Comparison of ENCODE assay signal across 19 cellular contexts in genomic region chr4:138627096-138627495, GRCh38.
A peak's percentile ranks its signal among the peaks of the same experiment; 100 is the strongest.
DNase-seq lines count a peak whose midpoint lies in the region; ATAC-seq and TF ChIP-seq lines count a peak whose summit lies in the region.
"Had no signal": no experiment of that assay in that cellular context is flagged by ENCODE, and none has a peak within 500 bp of the region (broad histone marks: within the 10 kb centered on the region; RNA-seq: fewer than 3 reads in every experiment).

No MANE protein-coding gene starts in this region.

- H2BK5ac ChIP-seq in IMR-90 (ENCODE audit: low read depth, low read length, poor library complexity, severe bottlenecking) = no peak overlapping the region

- BruUV-seq in IMR-90 (replicated peaks; lab: Mats Ljungman, UMichigan) = no TSS peak
- BruUV-seq in mammary epithelial cell (replicated peaks; lab: Mats Ljungman, UMichigan) = no TSS peak

- H2BK15ac ChIP-seq in IMR-90 (ENCODE audit: low read depth, low read length) = no peak overlapping the region

- intact Hi-C loops in IMR-90 (cut with micrococcal nuclease) = no loop called here
- intact Hi-C loops in mammary epithelial cell (cut with micrococcal nuclease) = no loop called here
- intact Hi-C loops in lower leg skin (cut with DNase I; ENCODE audit: low total_unique reads) = no loop called here

- no peak for TF ChIP-seq POLR2A in IMR-90 (IDR thresholded peaks at IDR 0.05; ENCODE audit: low read depth, low read length)
- TF ChIP-seq POLR2A in lower leg skin (IDR thresholded peaks at IDR 0.05) = no peak

- no peak for TF ChIP-seq RAD21 in IMR-90 (IDR thresholded peaks at IDR 0.05; ENCODE audit: low read length)

- CTCF ChIA-PET in IMR-90 (lab: Yijun Ruan, JAX) (no interaction called here), mammary epithelial cell (lab: Charles Lee; ENCODE audit: low non-redundant PET) (no interaction called here)

- H3K9me3 ChIP-seq in IMR-90 (ENCODE audit: control insufficient read depth, insufficient read depth, low read length) (no peaks in the 10 kb centered on the region), mammary epithelial cell (replicated peaks; ENCODE audit: insufficient read depth, low read length) (no peaks in the 10 kb centered on the region)
- H3K9me3 ChIP-seq: SJSA1 had no signal

- no peak overlapping the region for H2AK9ac ChIP-seq in IMR-90 (replicated peaks; ENCODE audit: low read depth, low read length, poor library complexity)

- POLR2A ChIA-PET in IMR-90 (lab: Charles Lee; ENCODE audit: unreplicated experiment) = no interaction called here

- no peak overlapping the region for H2AK5ac ChIP-seq in IMR-90 (ENCODE audit: low read depth, low read length)

- no peak overlapping the region for H3K14ac ChIP-seq in IMR-90 (replicated peaks; ENCODE audit: low read depth, low read length)

- H4K91ac ChIP-seq in IMR-90 (ENCODE audit: insufficient read depth, low read depth, low read length) = no peak overlapping the region

- H4K20me1 ChIP-seq in IMR-90 (ENCODE audit: insufficient read depth, low read length) (no peaks in the 10 kb centered on the region), mammary epithelial cell (ENCODE audit: insufficient read depth, low read length) (no peaks in the 10 kb centered on the region)
- H4K20me1 ChIP-seq: BLaER1 had no signal

- dilution Hi-C loops in IMR-90 (cut with HindIII; ENCODE audit: low sequenced_read_pairs, unreplicated experiment) = no loop called here
- dilution Hi-C loops in mammary epithelial cell (cut with HindIII; ENCODE audit: low sequenced_read_pairs) = no loop called here

- no peaks in the 10 kb centered on the region for H3K9me1 ChIP-seq in IMR-90 (ENCODE audit: insufficient read depth, low read length)

- H3K18ac ChIP-seq in IMR-90 (ENCODE audit: low read depth, low read length) = no peak overlapping the region

- H3K27ac ChIP-seq in IMR-90 (ENCODE audit: insufficient read depth, low read length) = no peak overlapping the region
- no peak overlapping the region for H3K27ac ChIP-seq in mammary epithelial cell (ENCODE audit: insufficient read depth, low read depth, low read length)
- H3K27ac ChIP-seq in foreskin keratinocyte = no peak overlapping the region
- H3K27ac ChIP-seq: BLaER1, HL-60, RWPE1, SJSA1 had no signal

- H3K79me1 ChIP-seq in IMR-90 (ENCODE audit: low read depth in 1 of 2, low read length in 2 of 2) = no peaks in the 10 kb centered on the region

- no peak for ATAC-seq in IMR-90 (ENCODE audit: low read depth)
- ATAC-seq in foreskin keratinocyte = peak; percentile 47
- ATAC-seq: CD8-positive, alpha-beta T cell had no signal

- H3K4ac ChIP-seq in IMR-90 (ENCODE audit: low read depth, low read length) = no peak overlapping the region

- no peak overlapping the region for H4K8ac ChIP-seq in IMR-90 (ENCODE audit: low read depth in 2 of 2, low read length in 2 of 2)

- H3K9ac ChIP-seq in IMR-90 (ENCODE audit: low read depth, low read length) = no peak overlapping the region
- no peak overlapping the region for H3K9ac ChIP-seq in mammary epithelial cell (ENCODE audit: insufficient read depth, low read length)
- H3K9ac ChIP-seq: BLaER1 had no signal

- TF ChIP-seq CTCF in IMR-90 (conservative IDR thresholded peaks at IDR 0.05; ENCODE audit: low read depth, low read length) (no peak), mammary epithelial cell (conservative IDR thresholded peaks at IDR 0.05 in 1 of 2, IDR thresholded peaks at IDR 0.05 in 1 of 2; ENCODE audit: extremely low read depth in 1 of 2, insufficient read depth in 1 of 2, low read depth in 1 of 2, low read length in 2 of 2) (no peak), foreskin keratinocyte (conservative IDR thresholded peaks at IDR 0.05) (no peak), lower leg skin (IDR thresholded peaks at IDR 0.05) (no peak)

- H2AFZ ChIP-seq in IMR-90 (replicated peaks; ENCODE audit: low read length, poor library complexity) (no peak overlapping the region), mammary epithelial cell (ENCODE audit: low read depth, low read length) (no peak overlapping the region)

- in situ Hi-C loops in IMR-90 (cut with MboI; ENCODE audit: low sequenced_read_pairs) (no loop called here), mammary epithelial cell (cut with MboI; ENCODE audit: low sequenced_read_pairs in 2 of 2) (no loop called here)

- no peak overlapping the region for H3K4me2 ChIP-seq in IMR-90 (ENCODE audit: low read depth, low read length)
- no peak overlapping the region for H3K4me2 ChIP-seq in mammary epithelial cell (ENCODE audit: insufficient read depth, low read depth, low read length)
- H3K4me2 ChIP-seq: BLaER1 had no signal

- no peaks in the 10 kb centered on the region for H3K4me1 ChIP-seq in IMR-90 (ENCODE audit: control insufficient read depth, insufficient read depth, low read length)
- H3K4me1 ChIP-seq in mammary epithelial cell (ENCODE audit: insufficient read depth, low read length) = no peaks in the 10 kb centered on the region
- H3K4me1 ChIP-seq in foreskin keratinocyte = no peaks in the 10 kb centered on the region
- H3K4me1 ChIP-seq: BLaER1, SJSA1 had no signal

- 100% methylated on average over 1 of the region's 5 CpGs; no CpG with 5 or more reads in 1 of the 2 experiments for WGBS in IMR-90 (ENCODE audit: extremely low coverage in 2 of 2, insufficient read length in 1 of 2), 2 experiments
- WGBS in mammary epithelial cell (ENCODE audit: low coverage, missing lambda C conversion rate) = 64% methylated on average over 5 of the region's 5 CpGs
- WGBS in lower leg skin, 2 donors = 69% methylated on average over 5 of the region's 5 CpGs

- DNase-seq in EL = peak; percentile 41
- peak; percentile 20 for DNase-seq in IMR-90
- DNase-seq in mammary epithelial cell = peak; percentile 16
- no peak for DNase-seq in foreskin keratinocyte
- DNase-seq in COR-L47 (lab: John Stamatoyannopoulos, UW) = no peak
- no peak for DNase-seq in NCI-H146 (lab: John Stamatoyannopoulos, UW)
- no peak for DNase-seq in lower leg skin (ENCODE audit: low spot score in 2 of 2)
- no peak for DNase-seq in NCI-H2029 treated with DMSO at 0.1 percent for 48 hours (lab: John Stamatoyannopoulos, UW)
- DNase-seq: CD8-positive, alpha-beta T cell; H7; KBM-7; NCI-H1092; NCI-H1694; NCI-H69; OCI-M1 had no signal

- H3K4me3 ChIP-seq in IMR-90 (ENCODE audit: insufficient read depth, low read depth, low read length) (no peak overlapping the region), mammary epithelial cell (replicated peaks in 1 of 3; ENCODE audit: insufficient read depth in 1 of 3, low read depth in 2 of 3, low read length in 3 of 3) (no peak overlapping the region), lower leg skin (ENCODE audit: low read depth, poor library complexity, severe bottlenecking) (no peak overlapping the region)
- H3K4me3 ChIP-seq: BLaER1, SJSA1 had no signal

- no peaks in the 10 kb centered on the region; the same call in 1 of the 2 replicates for H3K27me3 ChIP-seq in IMR-90 (ENCODE audit: control insufficient read depth, insufficient read depth, low read length)
- no peaks in the 10 kb centered on the region for H3K27me3 ChIP-seq in mammary epithelial cell (ENCODE audit: insufficient read depth, low read length)
- no peaks in the 10 kb centered on the region for H3K27me3 ChIP-seq in foreskin keratinocyte
- H3K27me3 ChIP-seq: BLaER1, SJSA1 had no signal

- no peak overlapping the region for H2BK20ac ChIP-seq in IMR-90 (ENCODE audit: low read depth, low read length)

- no peak overlapping the region for H2BK120ac ChIP-seq in IMR-90 (ENCODE audit: low read depth, low read length)

- no peak overlapping the region for H3K23ac ChIP-seq in IMR-90 (ENCODE audit: low read depth, low read length)

- H3K56ac ChIP-seq in IMR-90 (ENCODE audit: extremely low read depth, insufficient read depth, low read length) = no peak overlapping the region

- no peaks in the 10 kb centered on the region for H3K79me2 ChIP-seq in mammary epithelial cell (ENCODE audit: insufficient read depth, low read length)

- H3K36me3 ChIP-seq in IMR-90 (ENCODE audit: control insufficient read depth, insufficient read depth, low read length) = no peaks in the 10 kb centered on the region
- no peaks in the 10 kb centered on the region for H3K36me3 ChIP-seq in mammary epithelial cell (ENCODE audit: insufficient read depth, low read length)
- H3K36me3 ChIP-seq: BLaER1, SJSA1 had no signal

- H4K5ac ChIP-seq in IMR-90 (ENCODE audit: low read depth, low read length) = no peak overlapping the region

TF ChIP-seq in IMR-90, 13 proteins besides CTCF, POLR2A, EP300 and RAD21:
- TF ChIP-seq MXI1 (IDR thresholded peaks at IDR 0.05; ENCODE audit: borderline replicate concordance, low read depth, low read length) (no peak), RFX5 (IDR thresholded peaks at IDR 0.05; ENCODE audit: low read depth, low read length) (no peak), SMC3 (IDR thresholded peaks at IDR 0.05; ENCODE audit: low read depth, low read length) (no peak), NFE2L2 (IDR thresholded peaks at IDR 0.05; ENCODE audit: low read depth, low read length) (no peak), MAZ (IDR thresholded peaks at IDR 0.05; ENCODE audit: borderline replicate concordance, low read depth, low read length) (no peak), FOS (IDR thresholded peaks at IDR 0.05; ENCODE audit: low read depth, low read length) (no peak), RCOR1 (IDR thresholded peaks at IDR 0.05; ENCODE audit: insufficient replicate concordance, low read length) (no peak), CHD1 (IDR thresholded peaks at IDR 0.05; ENCODE audit: low read depth, low read length) (no peak), BHLHE40 (IDR thresholded peaks at IDR 0.05; ENCODE audit: low read depth, low read length) (no peak), MAFK (IDR thresholded peaks at IDR 0.05; ENCODE audit: low read depth, low read length) (no peak), ELK1 (IDR thresholded peaks at IDR 0.05; ENCODE audit: borderline replicate concordance, low read depth, low read length) (no peak), CEBPB (IDR thresholded peaks at IDR 0.05; ENCODE audit: low read depth, low read length) (no peak)
- TF ChIP-seq, protein P1, sequence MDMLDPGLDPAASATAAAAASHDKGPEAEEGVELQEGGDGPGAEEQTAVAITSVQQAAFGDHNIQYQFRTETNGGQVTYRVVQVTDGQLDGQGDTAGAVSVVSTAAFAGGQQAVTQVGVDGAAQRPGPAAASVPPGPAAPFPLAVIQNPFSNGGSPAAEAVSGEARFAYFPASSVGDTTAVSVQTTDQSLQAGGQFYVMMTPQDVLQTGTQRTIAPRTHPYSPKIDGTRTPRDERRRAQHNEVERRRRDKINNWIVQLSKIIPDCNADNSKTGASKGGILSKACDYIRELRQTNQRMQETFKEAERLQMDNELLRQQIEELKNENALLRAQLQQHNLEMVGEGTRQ (IDR thresholded peaks at IDR 0.05; ENCODE audit: low read depth, low read length) = no peak

Comparison
In these comparisons a context has a peak if more than half of its experiments do, and no peak if none do; other contexts are left out.
1. DNase-seq: peak in EL (single experiment), IMR-90 (single experiment) and mammary epithelial cell (single experiment); none in foreskin keratinocyte (0 of 2), COR-L47 (single experiment), NCI-H146 (single experiment), lower leg skin (0 of 2) and NCI-H2029 treated with DMSO at 0.1 percent for 48 hours (single experiment).